ENCODE assay signal across 21 cellular contexts in the genomic region with DNA sequence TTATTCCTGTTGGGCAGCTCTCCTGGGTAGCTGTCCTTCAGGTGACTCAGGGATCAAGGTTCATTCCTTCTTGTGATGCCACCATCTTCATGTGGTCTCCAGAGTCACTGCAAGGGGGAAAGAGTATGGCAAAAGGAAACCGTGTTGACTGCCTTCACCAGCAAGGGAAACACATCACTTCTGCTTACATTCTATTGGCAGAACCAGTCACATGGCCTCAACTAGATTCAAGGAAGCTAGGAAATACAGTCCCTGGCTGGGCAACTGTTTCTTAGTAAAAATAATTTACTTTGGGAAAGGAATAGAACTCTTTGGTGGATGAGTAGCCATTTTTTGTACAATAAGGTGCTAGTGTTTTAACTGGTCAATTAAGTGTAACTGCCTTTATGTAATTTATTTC.
"Had no signal": no experiment of that assay in that cellular context is flagged by ENCODE, and none has a peak within 500 bp of the region (broad histone marks: within the 10 kb centered on the region; RNA-seq: fewer than 3 reads in every experiment).

No MANE protein-coding gene starts in this region.

- DNase-seq: activated CD4-positive, alpha-beta T cell treated with anti-CD3 and anti-CD28 coated beads, Interleukin-2, amount 50 U/mL, for 1 hour; activated naive CD4-positive, alpha-beta T cell treated with anti-CD3 and anti-CD28 coated beads for 36 hours; activated naive CD8-positive, alpha-beta T cell treated with anti-CD3 and anti-CD28 coated beads, Interleukin-2, amount 50 U/mL, for 24 hours; aorta; dermis blood vessel endothelial cell; erythroblast; heart right ventricle; islet precursor cell; nucleus accumbens; right cardiac atrium; stimulated activated CD4-positive, alpha-beta T cell treated with anti-CD3 and anti-CD28 coated beads, Interleukin-4, amount 100 ng/mL, for 24 hours; stimulated activated CD8-positive, alpha-beta memory T cell treated with anti-CD3 and anti-CD28 coated beads, Interleukin-4, amount 100 ng/mL, for 48 hours; stimulated activated naive CD4-positive, alpha-beta T cell treated with Interleukin-2 at 50 U/mL for 16 hours; substantia nigra; transverse colon had no signal

- H3K4me3 ChIP-seq: gastroesophageal sphincter, heart right ventricle, skin epidermis, transverse colon, vagina had no signal

- H3K36me3 ChIP-seq: gastroesophageal sphincter, heart right ventricle, transverse colon, vagina had no signal

- H3K27ac ChIP-seq: gastroesophageal sphincter, heart right ventricle, skin epidermis, transverse colon, vagina had no signal

- H3K9me3 ChIP-seq: gastroesophageal sphincter, transverse colon, vagina had no signal

- H3K27me3 ChIP-seq: gastroesophageal sphincter, heart right ventricle, vagina had no signal

- ATAC-seq: activated CD4-positive, CD25-positive, alpha-beta regulatory T cell treated with anti-CD3 and anti-CD28 coated beads, Interleukin-2, amount 50 U/mL, for 24 hours; activated naive CD8-positive, alpha-beta T cell treated with anti-CD3 and anti-CD28 coated beads, Interleukin-2, amount 50 U/mL, for 24 hours; gastroesophageal sphincter; heart right ventricle; left lobe of liver; natural killer cell treated with Interleukin-12 subunit alpha and Interleukin-12 subunit beta and Interleukin-15 and Interleukin-18, amount 100 ng/mL, for 72 hours; right cardiac atrium had no signal
